Comparison of ENCODE assay signal across 8 cellular contexts in the genomic region with DNA sequence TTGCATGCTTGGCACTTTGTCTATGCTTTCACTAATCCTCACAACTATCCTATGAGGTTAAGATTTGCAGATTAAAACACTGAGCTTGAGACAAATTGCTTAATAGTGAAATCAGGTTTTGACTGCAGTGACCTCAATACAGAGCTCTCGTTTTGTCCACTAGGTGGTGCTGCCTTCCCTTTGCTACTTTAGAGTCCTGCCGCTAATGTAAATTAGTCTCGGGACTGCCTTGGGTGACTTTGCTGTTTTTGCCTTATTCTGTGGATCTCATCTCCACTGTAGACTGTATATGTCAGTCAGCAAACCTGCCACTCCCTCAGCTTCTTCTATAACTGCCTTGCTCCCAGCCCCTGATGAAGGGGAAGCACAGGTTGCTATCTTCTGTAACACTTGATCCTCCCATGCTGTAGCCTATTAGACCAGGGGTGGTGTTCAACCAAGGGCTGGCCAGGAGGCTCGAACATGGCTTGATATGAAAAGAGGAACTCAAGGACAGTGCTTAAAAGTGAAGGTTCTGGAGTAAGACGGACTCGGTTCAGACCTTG. TPM values are rescaled to one million over a fixed set of nuclear protein-coding genes. Genes with fewer than 3 reads are reported as not detected.
DNase-seq lines count a peak whose midpoint lies in the region; ATAC-seq and TF ChIP-seq lines count a peak whose summit lies in the region.

No MANE protein-coding gene starts in this region.

- no peaks in the 10 kb centered on the region for H3K36me3 Mint-ChIP-seq in naive B cell

- peak; percentile 90 for ATAC-seq in GM19351 (IDR thresholded peaks at IDR 0.05; ENCODE audit: unreplicated experiment)
- peak; percentile 89 for ATAC-seq in HG03378 (IDR thresholded peaks at IDR 0.05; ENCODE audit: unreplicated experiment)
- ATAC-seq in naive B cell (ENCODE audit: low read depth in 2 of 2) = peak; percentile 88 to 89

- no peak for TF ChIP-seq POLR2A in erythroblast (IDR thresholded peaks at IDR 0.05; ENCODE audit: low read length)

- peak; percentile 57 for DNase-seq in COR-L47 (lab: John Stamatoyannopoulos, UW)
- peak; percentile 65 for DNase-seq in NCI-H748 treated with DMSO at 0.1 percent for 48 hours (lab: John Stamatoyannopoulos, UW)
- DNase-seq in activated CD8-positive, alpha-beta memory T cell treated with anti-CD3 and anti-CD28 coated beads for 24 hours = peak; percentile 63
- peak; percentile 83 to 90 for DNase-seq in erythroblast (lab: John Stamatoyannopoulos, UW)
- peak; percentile 63 for DNase-seq in naive B cell
- DNase-seq in stimulated activated naive CD4-positive, alpha-beta T cell treated with Interleukin-2 at 50 U/mL for 16 hours (lab: John Stamatoyannopoulos, UW) = peak; percentile 22

- no peak overlapping the region for H3K27ac Mint-ChIP-seq in naive B cell

- peaks cover 3 to 18% (median 8%) of the 10 kb centered on the region in 3 donors for H3K27me3 Mint-ChIP-seq in naive B cell

- H3K9me3 Mint-ChIP-seq in naive B cell = no peaks in the 10 kb centered on the region

- peaks cover 0 to 4% (median 3%) of the 10 kb centered on the region in 3 donors for H3K4me1 Mint-ChIP-seq in naive B cell

- H3K4me3 Mint-ChIP-seq in naive B cell = peak overlapping the region in 1 of 8 donors; percentile 34

RNA-seq across cellular contexts. Expression of gene ASB4, which starts 26.0 kb away (rescaled TPM):
- polyA plus RNA-seq in naive B cell (ENCODE audit: low read depth in 6 of 6) = not detected

Comparison
In these comparisons a context has a peak if more than half of its experiments do, and no peak if none do; other contexts are left out.
1. Peak in every context shown above with its lines: DNase-seq and ATAC-seq.
2. DNase-seq: peak in every context shown above with its lines; median percentile 86 in erythroblast; 65 in NCI-H748 treated with DMSO at 0.1 percent for 48 hours; 63 in activated CD8-positive, alpha-beta memory T cell treated with anti-CD3 and anti-CD28 coated beads for 24 hours; 63 in naive B cell; 57 in COR-L47; 22 in stimulated activated naive CD4-positive, alpha-beta T cell treated with Interleukin-2 at 50 U/mL for 16 hours.